Comparison of ENCODE assay signal across 11 cellular contexts in genomic region chr3:71035314-71035713, GRCh38.
DNase-seq lines count a peak whose midpoint lies in the region; ATAC-seq and TF ChIP-seq lines count a peak whose summit lies in the region.
"Had no signal": no experiment of that assay in that cellular context is flagged by ENCODE, and none has a peak within 500 bp of the region (broad histone marks: within the 10 kb centered on the region; RNA-seq: fewer than 3 reads in every experiment).

No MANE protein-coding gene starts in this region.

- H3K4me1 ChIP-seq in PC-3 (ENCODE audit: insufficient read depth, low read length) (peaks cover 32% of the 10 kb centered on the region), fibroblast of lung (ENCODE audit: control insufficient read depth, extremely low read depth, insufficient read depth, low read length) (peaks cover 2% of the 10 kb centered on the region)

- no peak overlapping the region for H3K4me3 Mint-ChIP-seq in activated CD4-positive, alpha-beta T cell treated with anti-CD3 and anti-CD28 coated beads for 36 hours

- DNase-seq in activated CD4-positive, alpha-beta T cell treated with anti-CD3 and anti-CD28 coated beads for 36 hours: no peak
- no peak for DNase-seq in activated CD4-positive, alpha-beta T cell treated with anti-CD3 and anti-CD28 coated beads for 1 hour
- peak; percentile 95 for DNase-seq in PC-3
- DNase-seq in fibroblast of lung (ENCODE audit: low read depth in 2 of 2): peak; percentile 68 to 79
- peak; percentile 47 for DNase-seq in skeletal muscle cell (ENCODE audit: low read depth)
- no peak for DNase-seq in cortex of kidney (lab: John Stamatoyannopoulos, UW)
- no peak for DNase-seq in DMS53 (lab: John Stamatoyannopoulos, UW)
- no peak for DNase-seq in SW480 (ENCODE audit: low spot score)
- DNase-seq: ACHN; NCI-H1105 treated with DMSO at 0.1 percent for 48 hours; stimulated activated CD4-positive, alpha-beta T cell treated with anti-CD3 and anti-CD28 coated beads, Interleukin-12 subunit alpha, Interleukin-12 subunit beta, amount 100 ng/mL, for 4 hours had no signal

- peaks cover 91% of the 10 kb centered on the region for H3K4me1 Mint-ChIP-seq in activated CD4-positive, alpha-beta T cell treated with anti-CD3 and anti-CD28 coated beads for 36 hours

- no peak for ATAC-seq in activated CD4-positive, alpha-beta T cell treated with anti-CD3 and anti-CD28 coated beads for 36 hours
- ATAC-seq in PC-3: peak; percentile 74

- CTCF ChIA-PET in activated CD4-positive, alpha-beta T cell treated with anti-CD3 and anti-CD28 coated beads for 36 hours (lab: Charles Lee): interaction anchor here (0.5 to 1.1 kb wide), 3 partner anchors 12 to 511 kb away, joined by 3 to 4 read pairs (median 3); no protein-coding TSS in a partner anchor
- CTCF ChIA-PET in PC-3 (lab: Charles Lee): interaction anchor here (0.6 kb wide), 1 partner anchor 189 kb away, joined by 3 read pairs; no protein-coding TSS in a partner anchor

- H3K9me3 Mint-ChIP-seq in activated CD4-positive, alpha-beta T cell treated with anti-CD3 and anti-CD28 coated beads for 36 hours (ENCODE audit: low read depth): no peaks in the 10 kb centered on the region

- H3K4me3 ChIP-seq in PC-3 (ENCODE audit: low read length) (no peak overlapping the region; the same call in 1 of the 2 replicates), fibroblast of lung (replicated peaks in 1 of 4; ENCODE audit: control extremely low read depth in 1 of 4, insufficient read depth in 1 of 4, low read depth in 3 of 4, low read length in 4 of 4) (no peak overlapping the region), skeletal muscle cell (ENCODE audit: low read depth, low read length) (no peak overlapping the region)

- no peaks in the 10 kb centered on the region for H3K27me3 Mint-ChIP-seq in activated CD4-positive, alpha-beta T cell treated with anti-CD3 and anti-CD28 coated beads for 36 hours

- H3K36me3 ChIP-seq in PC-3 (ENCODE audit: low read depth, low read length) (peaks cover 16% of the 10 kb centered on the region), fibroblast of lung (ENCODE audit: control insufficient read depth, insufficient read depth, low read length) (peaks cover 9% of the 10 kb centered on the region)

- no peaks in the 10 kb centered on the region for H3F3A ChIP-seq in PC-3 (ENCODE audit: low read length, unreplicated experiment)

- peak overlapping the region; percentile 54 for H3K9ac ChIP-seq in PC-3 (ENCODE audit: low read length)
- no peak overlapping the region for H3K9ac ChIP-seq in fibroblast of lung (ENCODE audit: insufficient read depth, low read length)

- intact Hi-C loops in activated CD4-positive, alpha-beta T cell treated with anti-CD3 and anti-CD28 coated beads for 36 hours (cut with DNase I, micrococcal nuclease): no loop called here
- intact Hi-C loops in PC-3 (cut with micrococcal nuclease): loop anchor here (1.0 to 5.0 kb wide), 4 partner anchors 8 to 497 kb away; no protein-coding TSS in a partner anchor

- H3K27ac ChIP-seq in PC-3 (ENCODE audit: low read length) (peak overlapping the region; percentile 87), fibroblast of lung (ENCODE audit: insufficient read depth, low read length) (no peak overlapping the region)

- no peaks in the 10 kb centered on the region for H3K9me2 ChIP-seq in PC-3 (replicated peaks; ENCODE audit: low read length)

- H3K27ac Mint-ChIP-seq in activated CD4-positive, alpha-beta T cell treated with anti-CD3 and anti-CD28 coated beads for 36 hours: peak overlapping the region; percentile 80

- H3K36me3 Mint-ChIP-seq in activated CD4-positive, alpha-beta T cell treated with anti-CD3 and anti-CD28 coated beads for 36 hours (ENCODE audit: low read depth): peaks cover 84% of the 10 kb centered on the region

- POLR2A ChIA-PET in activated CD4-positive, alpha-beta T cell treated with anti-CD3 and anti-CD28 coated beads for 36 hours (lab: Charles Lee): no interaction called here
- POLR2A ChIA-PET in PC-3 (lab: Charles Lee; ENCODE audit: unreplicated experiment): interaction anchor here (0.6 kb wide), 3 partner anchors 12 to 355 kb away, joined by 3 to 16 read pairs (median 5); no protein-coding TSS in a partner anchor

- H3K9me3 ChIP-seq in PC-3 (ENCODE audit: low read length) (no peaks in the 10 kb centered on the region), fibroblast of lung (ENCODE audit: control insufficient read depth, insufficient read depth, low read depth, low read length) (no peaks in the 10 kb centered on the region)

- no peak overlapping the region for H2AFZ ChIP-seq in PC-3 (ENCODE audit: low read length)
- no peak overlapping the region for H2AFZ ChIP-seq in fibroblast of lung (ENCODE audit: low read length)

- BruUV-seq in PC-3 (replicated peaks; lab: Mats Ljungman, UMichigan): no TSS peak

- H3K4me2 ChIP-seq in PC-3 (ENCODE audit: low read length): peak overlapping the region; percentile 65
- H3K4me2 ChIP-seq in fibroblast of lung (ENCODE audit: extremely low read depth, insufficient read depth, low read length): no peak overlapping the region

- H3K79me2 ChIP-seq in PC-3 (ENCODE audit: low read length) (peaks cover 6% of the 10 kb centered on the region; the same call in 1 of the 2 replicates), fibroblast of lung (ENCODE audit: control insufficient read depth, insufficient read depth, low read length) (peaks cover 80% of the 10 kb centered on the region)

- no peaks in the 10 kb centered on the region for H4K20me1 ChIP-seq in PC-3 (ENCODE audit: low read length)
- no peaks in the 10 kb centered on the region for H4K20me1 ChIP-seq in fibroblast of lung (ENCODE audit: control insufficient read depth, extremely low read depth, insufficient read depth, low read length)

- no peak for TF ChIP-seq CTCF in PC-3 (conservative IDR thresholded peaks at IDR 0.05; ENCODE audit: low read depth, low read length)
- TF ChIP-seq CTCF in fibroblast of lung (conservative IDR thresholded peaks at IDR 0.05 in 1 of 2, IDR thresholded peaks at IDR 0.05 in 1 of 2; ENCODE audit: low read depth in 1 of 2, low read length in 2 of 2): no peak

- H3K27me3 ChIP-seq in PC-3 (ENCODE audit: low read length): no peaks in the 10 kb centered on the region
- H3K27me3 ChIP-seq in fibroblast of lung (ENCODE audit: control insufficient read depth, insufficient read depth, low read length): no peaks in the 10 kb centered on the region

Comparison
In these comparisons a context has a peak if more than half of its experiments do, and no peak if none do; other contexts are left out.
1. DNase-seq: peak in PC-3 (single experiment), fibroblast of lung (2 of 2) and skeletal muscle cell (single experiment); none in activated CD4-positive, alpha-beta T cell treated with anti-CD3 and anti-CD28 coated beads for 36 hours (single experiment), activated CD4-positive, alpha-beta T cell treated with anti-CD3 and anti-CD28 coated beads for 1 hour (single experiment), cortex of kidney (single experiment), DMS53 (single experiment) and SW480 (single experiment).